In the genomic region with DNA sequence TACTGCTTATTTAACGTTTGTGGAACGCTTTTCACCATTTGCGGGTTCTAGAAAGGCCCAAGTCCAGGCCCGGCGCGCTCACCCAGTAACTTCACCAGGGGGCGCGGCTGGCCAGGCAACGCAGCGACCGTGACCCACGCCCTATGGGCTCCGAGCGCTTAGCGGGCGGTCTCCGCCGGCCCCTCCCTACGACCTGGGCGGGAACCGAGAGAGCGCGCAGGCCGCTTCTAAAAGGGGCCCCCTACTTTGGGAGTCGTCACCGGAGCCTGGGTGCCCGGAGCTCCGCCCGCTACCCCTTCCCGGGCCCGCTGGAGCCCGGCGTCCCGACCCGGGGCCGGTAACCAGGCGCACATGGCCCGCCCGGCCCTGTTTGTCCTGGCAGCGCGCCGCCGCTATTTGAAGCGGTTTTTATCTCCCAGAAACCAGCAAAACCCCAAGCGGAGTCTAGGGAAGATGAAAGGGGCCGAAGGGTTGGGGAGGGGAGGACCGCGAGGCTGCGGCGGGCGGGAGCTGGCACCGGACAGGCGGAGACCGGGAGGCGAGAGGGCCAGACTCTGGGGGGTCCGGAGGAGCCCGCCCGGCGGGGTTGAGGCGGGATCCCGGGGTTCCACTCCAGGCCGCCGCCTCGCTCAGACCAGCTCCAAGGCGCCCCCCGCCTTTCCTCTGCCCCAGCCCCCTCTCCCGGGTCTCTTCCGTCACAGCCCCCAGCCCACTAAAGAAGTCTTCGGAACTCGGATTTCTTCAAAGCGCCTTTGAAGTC, we compare ENCODE assay signal across 8 cellular contexts. TPM values are rescaled to one million over a fixed set of nuclear protein-coding genes. Genes with fewer than 3 reads are reported as not detected.
DNase-seq lines count a peak whose midpoint lies in the region; ATAC-seq and TF ChIP-seq lines count a peak whose summit lies in the region.

No MANE protein-coding gene starts in this region.

- DNase-seq in AG10803 (ENCODE audit: low read depth) (peak; percentile 91), NCI-H345 (lab: John Stamatoyannopoulos, UW) (peak; percentile 83), chondrocyte (ENCODE audit: low spot score) (no peak), left colon (peak; percentile 91 to 94)
- peak; percentile 73 for DNase-seq in activated CD4-positive, alpha-beta T cell treated with anti-CD3 and anti-CD28 coated beads for 1 hour
- peak; percentile 69 to 82 for DNase-seq in stimulated activated CD4-positive, alpha-beta T cell treated with anti-CD3 and anti-CD28 coated beads, Interleukin-1b, Interleukin-23, amount 100 ng/mL, for 4 hours (ENCODE audit: low read depth in 2 of 2)

- peak; percentile 51 for ATAC-seq in GM19025 (IDR thresholded peaks at IDR 0.05; ENCODE audit: low read depth, unreplicated experiment)
- peak; percentile 51 for ATAC-seq in HG03280 (IDR thresholded peaks at IDR 0.05; ENCODE audit: unreplicated experiment)
- ATAC-seq in left colon: peak; percentile 73

- peak; percentile 63 for TF ChIP-seq CTCF in AG10803 (conservative IDR thresholded peaks at IDR 0.05; ENCODE audit: low read length)
- TF ChIP-seq CTCF in chondrocyte (IDR thresholded peaks at IDR 0.05): peak; percentile 90

- no peaks in the 10 kb centered on the region for H3K27me3 Mint-ChIP-seq in chondrocyte (ENCODE audit: low read depth)

- H3K36me3 Mint-ChIP-seq in chondrocyte (ENCODE audit: low read depth): no peaks in the 10 kb centered on the region

- peak overlapping the region; percentile 67 for H3K4me3 ChIP-seq in AG10803 (ENCODE audit: low read length)

- intact Hi-C loops in left colon (cut with DNase I, micrococcal nuclease): no loop called here

- no peaks in the 10 kb centered on the region for H3K9me3 Mint-ChIP-seq in chondrocyte (ENCODE audit: low read depth)

- H3K4me3 Mint-ChIP-seq in chondrocyte (ENCODE audit: unreplicated experiment): peak overlapping the region; percentile 71

- peak overlapping the region; percentile 78 for H3K27ac Mint-ChIP-seq in chondrocyte (ENCODE audit: unreplicated experiment)

- peaks cover 31% of the 10 kb centered on the region for H3K4me1 Mint-ChIP-seq in chondrocyte (ENCODE audit: low read depth)

RNA-seq across cellular contexts. Expression of a gene that starts 3.5 kb away (rescaled TPM):
- total RNA-seq in chondrocyte: 48.6 to 71.1 TPM (median 52.8 TPM) in 3 replicates
- total RNA-seq in left colon: 10 to 100 TPM; 34.6 to 39.0 TPM

RNA-seq across cellular contexts. Expression of a gene that starts 11.2 kb away (rescaled TPM):
- total RNA-seq in chondrocyte (not detected in 3 replicates), left colon (not detected)

RNA-seq across cellular contexts. Expression of a gene that starts 25.5 kb away (rescaled TPM):
- total RNA-seq in chondrocyte (44.1 to 47.0 TPM (median 47.0 TPM) in 3 replicates), left colon (10 to 100 TPM; 37.9 to 39.2 TPM)

RNA-seq across cellular contexts. Expression of a gene that starts 29.6 kb away (rescaled TPM):
- 266 to 309 TPM (median 274 TPM) in 3 replicates for total RNA-seq in chondrocyte
- total RNA-seq in left colon: 100 to 1,000 TPM; 268 to 291 TPM

RNA-seq across cellular contexts. Expression of a gene that starts 55.0 kb away (rescaled TPM):
- total RNA-seq in chondrocyte (57.1 to 59.7 TPM (median 59.0 TPM) in 3 replicates), left colon (10 to 100 TPM; 85.2 to 98.2 TPM)
